ENCODE assay signal across 12 cellular contexts in the genomic region with DNA sequence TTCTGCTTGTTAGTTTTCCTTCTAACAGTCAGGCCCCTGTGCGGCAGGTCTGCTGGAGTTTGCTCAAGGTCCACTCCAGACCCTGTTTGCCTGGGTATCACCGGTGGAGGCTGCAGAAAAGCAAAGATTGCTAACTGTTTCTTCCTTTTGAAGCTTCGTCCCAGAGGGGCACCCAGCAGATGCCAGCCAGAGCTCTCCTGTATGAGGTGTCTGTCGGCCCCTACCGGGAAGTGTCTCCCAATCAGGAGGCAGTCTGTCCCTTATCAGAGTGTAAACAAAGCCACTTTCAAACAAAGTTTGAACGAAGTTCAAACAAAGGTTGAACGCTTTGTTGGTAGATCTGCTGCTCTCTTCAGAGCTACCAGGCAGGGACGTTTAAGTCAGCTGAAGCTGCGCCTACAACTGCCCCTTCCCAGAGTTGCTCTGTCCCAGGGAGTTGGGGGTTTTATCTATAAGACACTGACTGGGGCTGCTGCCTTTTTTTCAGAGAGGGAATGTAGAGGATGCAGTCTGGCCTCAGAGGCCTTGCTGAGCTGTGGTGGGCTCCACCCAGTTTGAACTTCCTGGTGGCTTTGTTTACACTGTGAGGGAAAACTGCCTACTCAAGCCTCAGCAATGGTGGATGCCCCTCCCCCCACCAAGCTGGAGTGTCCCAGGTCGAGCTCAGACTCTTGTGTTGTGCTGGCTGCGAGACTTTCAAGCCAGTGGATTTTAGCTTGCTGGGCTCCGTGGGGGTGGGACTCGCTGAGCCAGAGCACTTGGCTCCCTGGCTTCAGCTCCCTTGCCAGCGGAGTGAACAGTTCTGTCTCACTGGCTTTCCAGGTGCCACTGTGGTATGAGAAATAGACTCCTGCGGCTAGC.
A peak's percentile ranks its signal among the peaks of the same experiment; 100 is the strongest.
DNase-seq lines count a peak whose midpoint lies in the region; FAIRE-seq and TF ChIP-seq lines count a peak whose summit lies in the region.
"Had no signal": no experiment of that assay in that cellular context is flagged by ENCODE, and none has a peak within 500 bp of the region (broad histone marks: within the 10 kb centered on the region; RNA-seq: fewer than 3 reads in every experiment).

No MANE protein-coding gene starts in this region.

- H3K4me3 ChIP-seq in Peyer's patch, result no peak overlapping the region
- H3K4me3 ChIP-seq in small intestine (ENCODE audit: low read depth in 1 of 2, low read length in 2 of 2), result no peak overlapping the region
- H3K4me3 ChIP-seq: skin epidermis had no signal

- H3K4me3 Mint-ChIP-seq in activated naive CD4-positive, alpha-beta T cell treated with anti-CD3 and anti-CD28 coated beads for 36 hours, result no peak overlapping the region
- H3K4me3 Mint-ChIP-seq in CD14-positive monocyte, result no peak overlapping the region

- H3K4me1 ChIP-seq in Peyer's patch, result no peaks in the 10 kb centered on the region
- H3K4me1 ChIP-seq in small intestine (ENCODE audit: control insufficient read depth in 2 of 2, insufficient read depth in 1 of 2, low read depth in 1 of 2, low read length in 1 of 2), result no peaks in the 10 kb centered on the region

- WGBS in small intestine, 3 donors, result 46 to 60% (median 58%) methylated on average over 15 of the region's 15 CpGs

- peaks cover 30% of the 10 kb centered on the region for H3K9me3 Mint-ChIP-seq in activated naive CD4-positive, alpha-beta T cell treated with anti-CD3 and anti-CD28 coated beads for 36 hours
- peaks cover 3 to 23% (median 13%) of the 10 kb centered on the region in 7 donors for H3K9me3 Mint-ChIP-seq in CD14-positive monocyte

- peak; percentile 12 for DNase-seq in activated naive CD4-positive, alpha-beta T cell treated with anti-CD3 and anti-CD28 coated beads for 36 hours
- DNase-seq in activated naive CD4-positive, alpha-beta T cell treated with anti-CD3 and anti-CD28 coated beads, Interleukin-2, amount 50 U/mL, for 16 hours, result no peak
- peak in 2 of 3 donors; percentile 19 to 46 for DNase-seq in Peyer's patch
- peak; percentile 25 for DNase-seq in iPS DF 19.7 (ENCODE audit: low read depth, low spot score)
- peak; percentile 28 for DNase-seq in small intestine
- DNase-seq in anterior cingulate cortex (lab: John Stamatoyannopoulos, UW), result no peak
- no peak for DNase-seq in SK-N-DZ (ENCODE audit: low spot score)
- no peak for DNase-seq in CD14-positive monocyte (ENCODE audit: low spot score)
- DNase-seq: NCI-H1105 treated with DMSO at 0.1 percent for 48 hours, T-helper 9 cell had no signal

- H3K27ac Mint-ChIP-seq in activated naive CD4-positive, alpha-beta T cell treated with anti-CD3 and anti-CD28 coated beads for 36 hours, result no peak overlapping the region
- H3K27ac Mint-ChIP-seq in CD14-positive monocyte, result peak overlapping the region in 1 of 7 donors; percentile 5

- H3K9me3 ChIP-seq in Peyer's patch, result no peaks in the 10 kb centered on the region
- H3K9me3 ChIP-seq in small intestine (ENCODE audit: control insufficient read depth, low read depth), result no peaks in the 10 kb centered on the region

- H3K27me3 ChIP-seq in Peyer's patch (no peaks in the 10 kb centered on the region), small intestine (ENCODE audit: control insufficient read depth in 2 of 2, insufficient read depth in 2 of 2, low read length in 2 of 2) (no peaks in the 10 kb centered on the region)

- TF ChIP-seq CTCF in Peyer's patch (IDR thresholded peaks at IDR 0.05) (no peak), CD14-positive monocyte (IDR thresholded peaks at IDR 0.05) (no peak)

- H3K27ac ChIP-seq in Peyer's patch (no peak overlapping the region), small intestine (ENCODE audit: low read depth in 1 of 2, low read length in 1 of 2) (no peak overlapping the region)
- H3K27ac ChIP-seq: skin epidermis had no signal

- H3K36me3 ChIP-seq in Peyer's patch (no peaks in the 10 kb centered on the region), small intestine (ENCODE audit: control insufficient read depth in 2 of 2, insufficient read depth in 2 of 2, low read length in 2 of 2) (no peaks in the 10 kb centered on the region)

- peaks cover 18% of the 10 kb centered on the region for H3K36me3 Mint-ChIP-seq in activated naive CD4-positive, alpha-beta T cell treated with anti-CD3 and anti-CD28 coated beads for 36 hours (ENCODE audit: low read depth)
- H3K36me3 Mint-ChIP-seq in CD14-positive monocyte, result peaks cover 0 to 2% of the 10 kb centered on the region in 2 donors

- CTCF ChIA-PET in activated naive CD4-positive, alpha-beta T cell treated with anti-CD3 and anti-CD28 coated beads for 36 hours (lab: Charles Lee), result no interaction called here

- H3K27me3 Mint-ChIP-seq in activated naive CD4-positive, alpha-beta T cell treated with anti-CD3 and anti-CD28 coated beads for 36 hours (ENCODE audit: low read depth), result no peaks in the 10 kb centered on the region
- no peaks in the 10 kb centered on the region for H3K27me3 Mint-ChIP-seq in CD14-positive monocyte (ENCODE audit: low read depth in 3 of 3)

- no peak for FAIRE-seq in small intestine (lab: Jason Lieb, UNC)
- FAIRE-seq: GM19239 had no signal

- H3K4me1 Mint-ChIP-seq in activated naive CD4-positive, alpha-beta T cell treated with anti-CD3 and anti-CD28 coated beads for 36 hours (ENCODE audit: low read depth), result peaks cover 33% of the 10 kb centered on the region
- peaks cover 7% of the 10 kb centered on the region for H3K4me1 Mint-ChIP-seq in CD14-positive monocyte

- no peak for TF ChIP-seq POLR2A in Peyer's patch (IDR thresholded peaks at IDR 0.05)

- intact Hi-C loops in activated naive CD4-positive, alpha-beta T cell treated with anti-CD3 and anti-CD28 coated beads for 36 hours (cut with micrococcal nuclease), result no loop called here
- intact Hi-C loops in CD14-positive monocyte (cut with micrococcal nuclease), result no loop called here

Comparison
In these comparisons a context has a peak if more than half of its experiments do, and no peak if none do; other contexts are left out.
1. DNase-seq: peak in activated naive CD4-positive, alpha-beta T cell treated with anti-CD3 and anti-CD28 coated beads for 36 hours (single experiment), Peyer's patch (2 of 3), iPS DF 19.7 (single experiment) and small intestine (single experiment); none in activated naive CD4-positive, alpha-beta T cell treated with anti-CD3 and anti-CD28 coated beads, Interleukin-2, amount 50 U/mL, for 16 hours (single experiment), anterior cingulate cortex (0 of 58), SK-N-DZ (single experiment) and CD14-positive monocyte (single experiment).